ENCODE assay signal across 8 cellular contexts in the genomic region with DNA sequence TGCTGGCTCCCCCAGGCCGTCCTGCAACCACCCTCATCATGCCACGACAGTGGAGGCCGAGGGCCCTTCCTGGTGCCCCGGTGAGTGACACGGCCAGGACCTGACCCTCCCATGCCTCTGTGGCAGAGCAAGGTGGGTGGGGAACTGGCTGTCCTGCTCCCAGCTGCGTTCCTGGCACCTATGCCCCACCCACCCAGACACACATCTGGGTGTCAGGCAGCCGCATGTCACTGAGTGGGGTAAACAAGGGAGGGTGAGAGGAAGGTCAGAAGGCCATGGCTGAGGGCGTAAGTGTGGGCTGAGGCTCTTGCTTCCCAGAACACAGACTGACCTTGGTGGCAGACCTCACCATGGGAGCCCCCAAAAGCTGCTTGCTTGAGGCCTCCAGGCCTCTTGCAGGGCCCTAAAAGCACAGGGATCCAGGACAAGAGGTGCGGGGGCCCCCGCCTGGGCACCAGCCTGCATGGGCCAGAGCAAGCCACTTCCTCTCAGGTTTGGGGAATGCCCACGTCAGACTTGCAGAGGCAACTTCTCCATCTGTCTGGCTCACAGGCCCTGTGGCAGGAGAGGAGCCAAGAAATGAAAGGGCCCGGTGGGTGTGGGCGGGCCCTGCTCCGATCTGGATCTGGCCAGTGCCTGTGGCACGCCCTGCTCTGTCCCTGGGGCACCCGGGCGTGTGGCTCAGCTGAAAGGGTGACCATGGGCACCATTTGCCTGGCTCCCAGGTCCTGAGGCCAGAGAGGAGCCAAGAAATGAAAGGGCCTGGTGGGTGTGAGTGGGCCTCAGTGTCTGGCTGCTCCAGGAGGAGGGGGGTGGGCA. TPM values are rescaled to one million over a fixed set of nuclear protein-coding genes. Genes with fewer than 3 reads are reported as not detected.
DNase-seq lines count a peak whose midpoint lies in the region; FAIRE-seq and TF ChIP-seq lines count a peak whose summit lies in the region.

No MANE protein-coding gene starts in this region.

- peak overlapping the region; percentile 9; the same call in 1 of the 2 replicates for H3K27ac ChIP-seq in WERI-Rb-1
- peak overlapping the region; percentile 80 to 83 for H3K27ac ChIP-seq in esophagus (ENCODE audit: low read depth in 2 of 2, low read length in 1 of 2)
- no peak overlapping the region; the same call in 1 of the 2 replicates for H3K27ac ChIP-seq in SJCRH30

- WGBS in esophagus, 2 donors, result 26 to 28% methylated on average over 17 of the region's 17 CpGs

- peak; percentile 84 for FAIRE-seq in GM12891 (lab: Jason Lieb, UNC)

- no peak for DNase-seq in GM12891 (ENCODE audit: insufficient read length, low spot score)
- peak; percentile 69 for DNase-seq in HPDE6-E6E7 (ENCODE audit: extremely low spot score)
- peak; percentile 16 for DNase-seq in WERI-Rb-1
- no peak for DNase-seq in neural crest cell (ENCODE audit: low read depth, low spot score)
- no peak for DNase-seq in SJCRH30
- DNase-seq in endothelial cell (ENCODE audit: low spot score), result no peak
- DNase-seq in NCI-H1105 treated with DMSO at 0.1 percent for 48 hours (lab: John Stamatoyannopoulos, UW), result no peak

- no peak for TF ChIP-seq POLR2A in GM12891 (IDR thresholded peaks at IDR 0.05; ENCODE audit: low read depth, low read length)

- H3K9me3 Mint-ChIP-seq in neural crest cell (no peaks in the 10 kb centered on the region), endothelial cell (ENCODE audit: unreplicated experiment) (no peaks in the 10 kb centered on the region)

- H3K4me3 ChIP-seq in WERI-Rb-1 (ENCODE audit: low read depth, low read length) (no peak overlapping the region), esophagus (ENCODE audit: low read depth in 1 of 2, low read length in 2 of 2) (no peak overlapping the region), SJCRH30 (no peak overlapping the region)

- H3K9me3 ChIP-seq in WERI-Rb-1 (ENCODE audit: severe bottlenecking) (no peaks in the 10 kb centered on the region), esophagus (ENCODE audit: control insufficient read depth in 2 of 2, insufficient read depth in 1 of 2, low read depth in 1 of 2, low read length in 1 of 2) (no peaks in the 10 kb centered on the region), SJCRH30 (replicated peaks) (no peaks in the 10 kb centered on the region; the same call in 1 of the 2 replicates)

- H3K27me3 ChIP-seq in WERI-Rb-1 (ENCODE audit: insufficient read depth, low read depth, severe bottlenecking) (no peaks in the 10 kb centered on the region), esophagus (ENCODE audit: control insufficient read depth in 1 of 2, insufficient read depth in 2 of 2, low read length in 2 of 2) (no peaks in the 10 kb centered on the region), SJCRH30 (no peaks in the 10 kb centered on the region)

- no peak for TF ChIP-seq CTCF in WERI-Rb-1 (IDR thresholded peaks at IDR 0.05; ENCODE audit: low read depth, low read length)
- no peak for TF ChIP-seq CTCF in neural crest cell (conservative IDR thresholded peaks at IDR 0.05)
- TF ChIP-seq CTCF in endothelial cell (IDR thresholded peaks at IDR 0.05; ENCODE audit: unreplicated experiment), result no peak

- H3K36me3 ChIP-seq in WERI-Rb-1, result peaks cover 8% of the 10 kb centered on the region
- no peaks in the 10 kb centered on the region for H3K36me3 ChIP-seq in esophagus (ENCODE audit: control insufficient read depth in 2 of 2, insufficient read depth in 2 of 2, low read length in 1 of 2)
- H3K36me3 ChIP-seq in SJCRH30, result no peaks in the 10 kb centered on the region

- H3K27ac Mint-ChIP-seq in neural crest cell (ENCODE audit: unreplicated experiment) (no peak overlapping the region), endothelial cell (ENCODE audit: unreplicated experiment) (no peak overlapping the region)

- peaks cover 16 to 28% of the 10 kb centered on the region in 2 donors for H3K4me1 ChIP-seq in esophagus (ENCODE audit: control insufficient read depth in 2 of 2, insufficient read depth in 2 of 2, low read length in 1 of 2)
- peaks cover 23% of the 10 kb centered on the region for H3K4me1 ChIP-seq in SJCRH30

- peaks cover 8% of the 10 kb centered on the region for H3K4me1 Mint-ChIP-seq in neural crest cell
- H3K4me1 Mint-ChIP-seq in endothelial cell (ENCODE audit: unreplicated experiment), result peaks cover 3% of the 10 kb centered on the region

- H3K27me3 Mint-ChIP-seq in neural crest cell (ENCODE audit: low read depth), result no peaks in the 10 kb centered on the region
- H3K27me3 Mint-ChIP-seq in endothelial cell (ENCODE audit: unreplicated experiment), result peaks cover 5% of the 10 kb centered on the region

- H3K4me3 Mint-ChIP-seq in neural crest cell, result peak overlapping the region; percentile 75
- no peak overlapping the region for H3K4me3 Mint-ChIP-seq in endothelial cell (ENCODE audit: unreplicated experiment)

- H3K36me3 Mint-ChIP-seq in neural crest cell (ENCODE audit: low read depth), result no peaks in the 10 kb centered on the region
- H3K36me3 Mint-ChIP-seq in endothelial cell (ENCODE audit: low read depth, unreplicated experiment), result peaks cover 4% of the 10 kb centered on the region

TF ChIP-seq in GM12891, 5 proteins besides CTCF, POLR2A, EP300 and RAD21:
- TF ChIP-seq TAF1 (IDR thresholded peaks at IDR 0.05; ENCODE audit: low read depth, low read length) (no peak), SPI1 (IDR thresholded peaks at IDR 0.05; ENCODE audit: low read depth, low read length) (peak; percentile 83)

RNA-seq across cellular contexts. Expression of a gene that starts 3.9 kb away (rescaled TPM):
- polyA plus RNA-seq in GM12891 (2012; ENCODE audit: low read depth, missing spikeins), result 62.4 TPM
- polyA plus RNA-seq in esophagus, result 10 to 100 TPM; 16.3 to 33.7 TPM
- total RNA-seq in neural crest cell (47.5 and 50.3 TPM in 2 replicates), endothelial cell (ENCODE audit: unreplicated experiment) (37.2 TPM)
- 23.5 and 24.6 TPM in 2 replicates for total RNA-seq in SJCRH30 (2014; rRNA removed; shearing (Covaris generic))

RNA-seq across cellular contexts. Expression of a gene that starts 12.3 kb away (rescaled TPM):
- 92.3 TPM for polyA plus RNA-seq in GM12891 (2012; ENCODE audit: low read depth, missing spikeins)
- polyA plus RNA-seq in esophagus, result 10 to 100 TPM; 17.5 to 41.0 TPM
- total RNA-seq in neural crest cell (1.5 and 8.6 TPM in 2 replicates), endothelial cell (ENCODE audit: unreplicated experiment) (76.2 TPM)
- 11.0 and 13.2 TPM in 2 replicates for total RNA-seq in SJCRH30 (2014; rRNA removed; shearing (Covaris generic))

RNA-seq across cellular contexts. Expression of a gene that starts 57.0 kb away (rescaled TPM):
- 60.6 TPM for polyA plus RNA-seq in GM12891 (2012; ENCODE audit: low read depth, missing spikeins)
- 10 to 100 TPM; 63.7 to 79.6 TPM for polyA plus RNA-seq in esophagus
- total RNA-seq in neural crest cell (163 and 165 TPM in 2 replicates), endothelial cell (ENCODE audit: unreplicated experiment) (149 TPM)
- 70.5 and 88.7 TPM in 2 replicates for total RNA-seq in SJCRH30 (2014; rRNA removed; shearing (Covaris generic))

Comparison
In these comparisons a context has a peak if more than half of its experiments do, and no peak if none do; other contexts are left out.
1. DNase-seq: peak in HPDE6-E6E7 (single experiment) and WERI-Rb-1 (single experiment); none in GM12891 (single experiment), neural crest cell (single experiment), SJCRH30 (0 of 2), endothelial cell (single experiment) and NCI-H1105 treated with DMSO at 0.1 percent for 48 hours (single experiment).